In the genomic region with DNA sequence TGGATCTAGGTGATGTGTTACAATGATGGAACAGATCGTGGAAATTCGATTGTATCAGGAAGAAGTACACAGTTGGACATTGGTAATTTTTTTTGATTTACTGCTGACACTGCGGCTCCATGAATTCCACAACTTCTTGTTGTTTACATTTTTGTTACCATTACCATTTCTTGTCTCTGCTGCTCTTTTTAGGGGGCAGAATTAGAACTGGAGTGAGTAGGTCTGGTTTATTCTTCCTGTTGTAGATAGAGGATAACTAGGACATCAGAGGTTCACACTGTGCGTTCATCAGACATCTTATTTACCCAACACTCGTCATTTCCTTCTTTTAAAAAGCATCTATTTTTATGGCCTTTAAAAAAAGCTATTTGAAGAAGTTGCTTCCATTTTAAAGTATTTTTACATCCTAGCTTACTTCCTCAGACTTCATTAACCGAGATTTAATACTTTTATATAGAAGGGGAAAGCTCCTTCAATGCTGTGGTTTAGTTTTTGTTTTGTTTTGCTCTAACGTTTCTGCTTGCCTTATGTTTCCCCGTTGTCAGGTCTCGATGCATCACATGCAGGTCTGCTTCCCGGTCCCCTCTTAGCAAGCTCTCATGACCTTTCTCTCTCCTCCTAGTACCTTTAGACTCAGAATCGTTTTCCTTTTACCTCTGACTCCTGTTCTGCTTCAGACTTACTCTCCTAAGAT, we compare ENCODE assay signal across 1 cellular context.
TF ChIP-seq lines count a peak whose summit lies in the region.

No MANE protein-coding gene starts in this region.

TF ChIP-seq in GM23338, 12 proteins besides CTCF, POLR2A, EP300 and RAD21 (continued from another document):
- TF ChIP-seq, protein P1, sequence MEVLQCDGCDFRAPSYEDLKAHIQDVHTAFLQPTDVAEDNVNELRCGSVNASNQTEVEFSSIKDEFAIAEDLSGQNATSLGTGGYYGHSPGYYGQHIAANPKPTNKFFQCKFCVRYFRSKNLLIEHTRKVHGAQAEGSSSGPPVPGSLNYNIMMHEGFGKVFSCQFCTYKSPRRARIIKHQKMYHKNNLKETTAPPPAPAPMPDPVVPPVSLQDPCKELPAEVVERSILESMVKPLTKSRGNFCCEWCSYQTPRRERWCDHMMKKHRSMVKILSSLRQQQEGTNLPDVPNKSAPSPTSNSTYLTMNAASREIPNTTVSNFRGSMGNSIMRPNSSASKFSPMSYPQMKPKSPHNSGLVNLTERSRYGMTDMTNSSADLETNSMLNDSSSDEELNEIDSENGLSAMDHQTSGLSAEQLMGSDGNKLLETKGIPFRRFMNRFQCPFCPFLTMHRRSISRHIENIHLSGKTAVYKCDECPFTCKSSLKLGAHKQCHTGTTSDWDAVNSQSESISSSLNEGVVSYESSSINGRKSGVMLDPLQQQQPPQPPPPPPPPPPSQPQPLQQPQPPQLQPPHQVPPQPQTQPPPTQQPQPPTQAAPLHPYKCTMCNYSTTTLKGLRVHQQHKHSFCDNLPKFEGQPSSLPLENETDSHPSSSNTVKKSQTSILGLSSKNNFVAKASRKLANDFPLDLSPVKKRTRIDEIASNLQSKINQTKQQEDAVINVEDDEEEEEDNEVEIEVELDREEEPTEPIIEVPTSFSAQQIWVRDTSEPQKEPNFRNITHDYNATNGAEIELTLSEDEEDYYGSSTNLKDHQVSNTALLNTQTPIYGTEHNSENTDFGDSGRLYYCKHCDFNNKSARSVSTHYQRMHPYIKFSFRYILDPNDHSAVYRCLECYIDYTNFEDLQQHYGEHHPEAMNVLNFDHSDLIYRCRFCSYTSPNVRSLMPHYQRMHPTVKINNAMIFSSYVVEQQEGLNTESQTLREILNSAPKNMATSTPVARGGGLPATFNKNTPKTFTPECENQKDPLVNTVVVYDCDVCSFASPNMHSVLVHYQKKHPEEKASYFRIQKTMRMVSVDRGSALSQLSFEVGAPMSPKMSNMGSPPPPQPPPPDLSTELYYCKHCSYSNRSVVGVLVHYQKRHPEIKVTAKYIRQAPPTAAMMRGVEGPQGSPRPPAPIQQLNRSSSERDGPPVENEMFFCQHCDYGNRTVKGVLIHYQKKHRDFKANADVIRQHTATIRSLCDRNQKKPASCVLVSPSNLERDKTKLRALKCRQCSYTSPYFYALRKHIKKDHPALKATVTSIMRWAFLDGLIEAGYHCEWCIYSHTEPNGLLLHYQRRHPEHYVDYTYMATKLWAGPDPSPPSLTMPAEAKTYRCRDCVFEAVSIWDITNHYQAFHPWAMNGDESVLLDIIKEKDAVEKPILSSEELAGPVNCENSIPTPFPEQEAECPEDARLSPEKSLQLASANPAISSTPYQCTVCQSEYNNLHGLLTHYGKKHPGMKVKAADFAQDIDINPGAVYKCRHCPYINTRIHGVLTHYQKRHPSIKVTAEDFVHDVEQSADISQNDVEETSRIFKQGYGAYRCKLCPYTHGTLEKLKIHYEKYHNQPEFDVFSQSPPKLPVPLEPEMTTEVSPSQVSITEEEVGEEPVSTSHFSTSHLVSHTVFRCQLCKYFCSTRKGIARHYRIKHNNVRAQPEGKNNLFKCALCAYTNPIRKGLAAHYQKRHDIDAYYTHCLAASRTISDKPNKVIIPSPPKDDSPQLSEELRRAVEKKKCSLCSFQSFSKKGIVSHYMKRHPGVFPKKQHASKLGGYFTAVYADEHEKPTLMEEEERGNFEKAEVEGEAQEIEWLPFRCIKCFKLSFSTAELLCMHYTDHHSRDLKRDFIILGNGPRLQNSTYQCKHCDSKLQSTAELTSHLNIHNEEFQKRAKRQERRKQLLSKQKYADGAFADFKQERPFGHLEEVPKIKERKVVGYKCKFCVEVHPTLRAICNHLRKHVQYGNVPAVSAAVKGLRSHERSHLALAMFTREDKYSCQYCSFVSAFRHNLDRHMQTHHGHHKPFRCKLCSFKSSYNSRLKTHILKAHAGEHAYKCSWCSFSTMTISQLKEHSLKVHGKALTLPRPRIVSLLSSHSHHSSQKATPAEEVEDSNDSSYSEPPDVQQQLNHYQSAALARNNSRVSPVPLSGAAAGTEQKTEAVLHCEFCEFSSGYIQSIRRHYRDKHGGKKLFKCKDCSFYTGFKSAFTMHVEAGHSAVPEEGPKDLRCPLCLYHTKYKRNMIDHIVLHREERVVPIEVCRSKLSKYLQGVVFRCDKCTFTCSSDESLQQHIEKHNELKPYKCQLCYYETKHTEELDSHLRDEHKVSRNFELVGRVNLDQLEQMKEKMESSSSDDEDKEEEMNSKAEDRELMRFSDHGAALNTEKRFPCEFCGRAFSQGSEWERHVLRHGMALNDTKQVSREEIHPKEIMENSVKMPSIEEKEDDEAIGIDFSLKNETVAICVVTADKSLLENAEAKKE (CRISPR knock-in tag; IDR thresholded peaks at IDR 0.05): no peak
- TF ChIP-seq POLR2AphosphoS5 (IDR thresholded peaks at IDR 0.05; ENCODE audit: low read depth) (no peak), REST (IDR thresholded peaks at IDR 0.05; ENCODE audit: unreplicated experiment) (no peak), ZNF331 (CRISPR knock-in tag; IDR thresholded peaks at IDR 0.05; ENCODE audit: low read depth) (no peak), CREB1 (CRISPR knock-in tag; IDR thresholded peaks at IDR 0.05; ENCODE audit: low read depth) (no peak), ZNF114 (CRISPR knock-in tag; IDR thresholded peaks at IDR 0.05) (no peak), JUNB (IDR thresholded peaks at IDR 0.05; ENCODE audit: unreplicated experiment) (no peak), STAT1 (IDR thresholded peaks at IDR 0.05; ENCODE audit: unreplicated experiment) (no peak), NANOG (IDR thresholded peaks at IDR 0.05; ENCODE audit: borderline replicate concordance) (no peak), EZH2phosphoT487 (IDR thresholded peaks at IDR 0.05; ENCODE audit: unreplicated experiment) (no peak)
- TF ChIP-seq, protein P2, sequence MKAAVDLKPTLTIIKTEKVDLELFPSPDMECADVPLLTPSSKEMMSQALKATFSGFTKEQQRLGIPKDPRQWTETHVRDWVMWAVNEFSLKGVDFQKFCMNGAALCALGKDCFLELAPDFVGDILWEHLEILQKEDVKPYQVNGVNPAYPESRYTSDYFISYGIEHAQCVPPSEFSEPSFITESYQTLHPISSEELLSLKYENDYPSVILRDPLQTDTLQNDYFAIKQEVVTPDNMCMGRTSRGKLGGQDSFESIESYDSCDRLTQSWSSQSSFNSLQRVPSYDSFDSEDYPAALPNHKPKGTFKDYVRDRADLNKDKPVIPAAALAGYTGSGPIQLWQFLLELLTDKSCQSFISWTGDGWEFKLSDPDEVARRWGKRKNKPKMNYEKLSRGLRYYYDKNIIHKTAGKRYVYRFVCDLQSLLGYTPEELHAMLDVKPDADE (IDR thresholded peaks at IDR 0.05): no peak
TF ChIP-seq in GM23338: peak in this region for 0.
